In genomic region chr10:68331455-68332258, GRCh38 we compare ENCODE assay signal across 8 cellular contexts. TPM values are rescaled to one million over a fixed set of nuclear protein-coding genes. Genes with fewer than 3 reads are reported as not detected.
A peak's percentile ranks its signal among the peaks of the same experiment; 100 is the strongest.
DNase-seq lines count a peak whose midpoint lies in the region; ATAC-seq and TF ChIP-seq lines count a peak whose summit lies in the region.

Gene HNRNPH3 (plus strand): TSS chr10:68332064. CDS start chr10:68337222, 5,158 bp downstream.

- no peak within 1 kb of the TSS for H2BK20ac ChIP-seq in H9 (ENCODE audit: low read depth, low read length, poor library complexity, severe bottlenecking)

- H2AK5ac ChIP-seq in H9 (ENCODE audit: insufficient read length, low read length): no peak within 1 kb of the TSS

- H3T11ph ChIP-seq in H9 (ENCODE audit: low read length): peak within 1 kb of the TSS; percentile 84

- no peak for TF ChIP-seq CTCF in H9 (conservative IDR thresholded peaks at IDR 0.05)
- TF ChIP-seq CTCF in fibroblast of pulmonary artery (IDR thresholded peaks at IDR 0.05; ENCODE audit: low read length, missing control alignments): no peak

- peak within 1 kb of the TSS; percentile 90 for H3K56ac ChIP-seq in H9 (ENCODE audit: insufficient read length, low read depth, low read length)

- H3K9me3 ChIP-seq in ES-I3 (ENCODE audit: control insufficient read depth, insufficient read depth, low read length) (no peaks in the 10 kb centered on the region), H9 (ENCODE audit: control insufficient read depth, low read depth, low read length) (no peaks in the 10 kb centered on the region)

- H3K36me3 ChIP-seq in ES-I3 (ENCODE audit: insufficient read depth, low read length): no peaks in the 10 kb centered on the region

- no peaks in the 10 kb centered on the region for H4K20me1 ChIP-seq in H9 (ENCODE audit: control insufficient read depth, insufficient read depth, insufficient read length)

- peak within 1 kb of the TSS; percentile 86 for H3K9ac ChIP-seq in ES-I3 (ENCODE audit: low read depth, low read length)
- H3K9ac ChIP-seq in H9 (ENCODE audit: extremely low read depth, insufficient read length, low read length): peak within 1 kb of the TSS; percentile 100

- no peak within 1 kb of the TSS for H2BK12ac ChIP-seq in H9 (ENCODE audit: insufficient read length, low read depth, low read length)

- no peak within 1 kb of the TSS for H2BK15ac ChIP-seq in H9 (ENCODE audit: low read depth, low read length)

- H3K9me3 Mint-ChIP-seq in H9: peaks cover 0 to 7% of the 10 kb centered on the region in 2 experiments; a peak in 2 of 5 replicates
- H3K9me3 Mint-ChIP-seq in natural killer cell treated with Interleukin-12 subunit alpha and Interleukin-12 subunit beta and Interleukin-15 and Interleukin-18, amount 100 ng/mL, for 72 hours: no peaks in the 10 kb centered on the region

- H3K18ac ChIP-seq in H9 (ENCODE audit: insufficient read length, low read depth, low read length): peak within 1 kb of the TSS; percentile 98

- H3K23ac ChIP-seq in H9 (ENCODE audit: insufficient read length, low read depth, low read length): peak within 1 kb of the TSS; percentile 17

- H3K36me3 Mint-ChIP-seq in H9 (ENCODE audit: insufficient read depth in 1 of 3, low read depth in 3 of 3): peaks cover 18 to 33% (median 32%) of the 10 kb centered on the region in 3 experiments
- peaks cover 20% of the 10 kb centered on the region for H3K36me3 Mint-ChIP-seq in natural killer cell treated with Interleukin-12 subunit alpha and Interleukin-12 subunit beta and Interleukin-15 and Interleukin-18, amount 100 ng/mL, for 72 hours

- H2BK120ac ChIP-seq in H9 (ENCODE audit: low read depth, low read length, poor library complexity, severe bottlenecking): peak within 1 kb of the TSS; percentile 100

- peak within 1 kb of the TSS; percentile 95 for H4K5ac ChIP-seq in H9 (ENCODE audit: insufficient read length, low read depth, low read length)

- H3K4me1 ChIP-seq in ES-I3 (ENCODE audit: insufficient read depth, low read length) (peaks cover 16% of the 10 kb centered on the region; the same call in 1 of the 2 replicates), H9 (ENCODE audit: insufficient read depth, low read length) (0 out of 2 replicates have a peak, but pooled peaks cover 3% of the 10 kb centered on the region)

- peaks cover 2% of the 10 kb centered on the region for H3K27me3 Mint-ChIP-seq in H9 (ENCODE audit: low read depth)
- H3K27me3 Mint-ChIP-seq in natural killer cell treated with Interleukin-12 subunit alpha and Interleukin-12 subunit beta and Interleukin-15 and Interleukin-18, amount 100 ng/mL, for 72 hours: peaks cover 4 to 6% of the 10 kb centered on the region in 2 donors

- H3K79me2 ChIP-seq in H9 (ENCODE audit: insufficient read depth, low read length): peaks cover 35% of the 10 kb centered on the region

- H3K27me3 ChIP-seq in H9 (ENCODE audit: insufficient read depth, low read length): no peaks in the 10 kb centered on the region

- H3K4ac ChIP-seq in H9 (ENCODE audit: low read depth, low read length): peak within 1 kb of the TSS; percentile 96

- TF ChIP-seq POLR2A in Raji (IDR thresholded peaks at IDR 0.05; ENCODE audit: insufficient read depth, low read depth, low read length): peak; percentile 99

- peak within 1 kb of the TSS; percentile 98 for H3K14ac ChIP-seq in H9 (ENCODE audit: insufficient read depth, low read length)

- peak within 1 kb of the TSS; percentile 100 for H3K4me3 Mint-ChIP-seq in H9
- H3K4me3 Mint-ChIP-seq in natural killer cell treated with Interleukin-12 subunit alpha and Interleukin-12 subunit beta and Interleukin-15 and Interleukin-18, amount 100 ng/mL, for 72 hours: peak within 1 kb of the TSS; percentile 94

- peaks cover 36 to 45% of the 10 kb centered on the region in 2 experiments for H3K4me1 Mint-ChIP-seq in H9
- H3K4me1 Mint-ChIP-seq in natural killer cell treated with Interleukin-12 subunit alpha and Interleukin-12 subunit beta and Interleukin-15 and Interleukin-18, amount 100 ng/mL, for 72 hours (ENCODE audit: low read depth in 2 of 2): peaks cover 42 to 51% of the 10 kb centered on the region in 2 donors

- no CpG with 5 or more reads among the region's 73 CpGs for WGBS in H9 (ENCODE audit: extremely low coverage, insufficient read length, low lambda C conversion rate)

- H3K27ac ChIP-seq in H9 (ENCODE audit: insufficient read length, low read depth, low read length): peak within 1 kb of the TSS; percentile 78

- no peak within 1 kb of the TSS for H2AFZ ChIP-seq in H9 (ENCODE audit: low read length)

- H3K23me2 ChIP-seq in H9 (ENCODE audit: insufficient read length, low read depth, low read length, poor library complexity, severe bottlenecking): peaks cover 10% of the 10 kb centered on the region

- peak; percentile 98 for DNase-seq in H9
- peak; percentile 94 for DNase-seq in M059J (ENCODE audit: low read depth)
- peak; percentile 99 for DNase-seq in activated T-helper 9 cell treated with anti-CD3 and anti-CD28 coated beads, Interleukin-2, amount 50 U/mL, for 16 hours (ENCODE audit: low read depth)
- DNase-seq in fibroblast of pulmonary artery (ENCODE audit: low read depth): peak; percentile 99
- peak; percentile 99 for DNase-seq in natural killer cell treated with Interleukin-12 subunit alpha and Interleukin-12 subunit beta and Interleukin-15 and Interleukin-18, amount 100 ng/mL, for 72 hours (ENCODE audit: low spot score)
- DNase-seq in stimulated activated naive CD4-positive, alpha-beta T cell treated with Interleukin-2 at 50 U/mL for 16 hours (lab: John Stamatoyannopoulos, UW): peak; percentile 96

- ATAC-seq in natural killer cell treated with Interleukin-12 subunit alpha and Interleukin-12 subunit beta and Interleukin-15 and Interleukin-18, amount 100 ng/mL, for 72 hours: peak; percentile 92 to 95

- no peaks in the 10 kb centered on the region for H3K79me1 ChIP-seq in H9 (ENCODE audit: insufficient read depth, low read depth, low read length, poor library complexity, severe bottlenecking)

- peak within 1 kb of the TSS; percentile 95 for H2BK5ac ChIP-seq in H9 (ENCODE audit: insufficient read length, low read length)

- peak within 1 kb of the TSS; percentile 74 for H4K8ac ChIP-seq in H9 (replicated peaks; ENCODE audit: insufficient read length, low read depth, low read length)

- H4K91ac ChIP-seq in H9 (ENCODE audit: insufficient read length, low read depth, low read length): peak within 1 kb of the TSS; percentile 84

- H3K4me2 ChIP-seq in H9 (ENCODE audit: insufficient read depth, insufficient read length, low read length): peak within 1 kb of the TSS; percentile 56

- peak within 1 kb of the TSS; percentile 87 for H3K4me3 ChIP-seq in fibroblast of pulmonary artery (replicated peaks; ENCODE audit: low read depth, low read length)

- H3K27ac Mint-ChIP-seq in H9: peak within 1 kb of the TSS; percentile 100
- H3K27ac Mint-ChIP-seq in natural killer cell treated with Interleukin-12 subunit alpha and Interleukin-12 subunit beta and Interleukin-15 and Interleukin-18, amount 100 ng/mL, for 72 hours: peak within 1 kb of the TSS; percentile 95 to 98

RNA-seq across cellular contexts. Expression of gene HNRNPH3, which starts in this region (rescaled TPM):
- total RNA-seq in H9 (2021): 234 and 244 TPM in 2 replicates
- 46.1 and 46.4 TPM in 2 replicates for total RNA-seq in M059J (2014; rRNA removed; shearing (Covaris generic))
- total RNA-seq in natural killer cell treated with Interleukin-12 subunit alpha and Interleukin-12 subunit beta and Interleukin-15 and Interleukin-18, amount 100 ng/mL, for 72 hours: 100 to 1,000 TPM; 113 to 156 TPM

Comparison
In these comparisons a context has a peak if more than half of its experiments do, and no peak if none do; other contexts are left out.
1. Peak in every context shown above with its lines: DNase-seq, ATAC-seq, H3K4me3 ChIP-seq and H3K27ac ChIP-seq.